In genomic region chrX:100863326-100863854, GRCh38 we compare ENCODE assay signal across 27 cellular contexts. TPM values are rescaled to one million over a fixed set of nuclear protein-coding genes. Genes with fewer than 3 reads are reported as not detected.
"Had no signal": no experiment of that assay in that cellular context is flagged by ENCODE, and none has a peak within 500 bp of the region (broad histone marks: within the 10 kb centered on the region; RNA-seq: fewer than 3 reads in every experiment).

No MANE protein-coding gene starts in this region.

- H3K4me3 ChIP-seq: adrenal gland, dorsolateral prefrontal cortex, heart left ventricle, ovary, prostate gland, right atrium auricular region, skin epidermis, tibial artery had no signal

- DNase-seq: activated CD4-positive, alpha-beta T cell treated with anti-CD3 and anti-CD28 coated beads for 4 hours; activated CD4-positive, alpha-beta T cell treated with anti-CD3 and anti-CD28 coated beads, Interleukin-2, amount 50 U/mL, for 48 hours; activated CD4-positive, CD25-positive, alpha-beta regulatory T cell; activated CD8-positive, alpha-beta memory T cell treated with anti-CD3 and anti-CD28 coated beads, Interleukin-2, amount 50 U/mL, for 48 hours; activated naive CD4-positive, alpha-beta T cell; activated T-cell treated with anti-CD3 and anti-CD28 coated beads, Interleukin-2, amount 50 U/mL, for 4 hours; adrenal gland; central memory CD4-positive, alpha-beta T cell; dorsolateral prefrontal cortex; effector memory CD8-positive, alpha-beta T cell; heart left ventricle; kidney; stimulated activated CD4-positive, alpha-beta T cell treated with anti-CD3 and anti-CD28 coated beads, Interleukin-1b, Interleukin-23, amount 100 ng/mL, for 48 hours; stimulated activated naive CD8-positive, alpha-beta T cell treated with anti-CD3 and anti-CD28 coated beads, Interleukin-15, amount 100 ng/mL, for 72 hours; T-helper 17 cell; tibial artery had no signal

- H3K27me3 ChIP-seq: ovary, right atrium auricular region, tibial artery had no signal

- H3K36me3 ChIP-seq: adrenal gland, heart left ventricle, ovary, prostate gland, right atrium auricular region, tibial artery had no signal

RNA-seq across cellular contexts. Expression of gene NOX1, which starts 10.8 kb away (rescaled TPM):
- total RNA-seq: activated CD8-positive, alpha-beta memory T cell treated with anti-CD3 and anti-CD28 coated beads for 36 hours; activated T-cell treated with anti-CD3 and anti-CD28 coated beads, Interleukin-2, amount 50 U/mL, for 4 hours; activated T-helper 2 cell treated with anti-CD3 and anti-CD28 coated beads, Interferon-gamma antibody, Interleukin-2, Interleukin-4, amounts not matched to agents 10 μg/mL and 5 μg/mL and 100 μg/mL, durations not matched to agents 14 hours and 24 hours and 36 hours; adrenal gland; astrocyte; endothelial cell of umbilical vein; kidney; left lobe of liver; lung microvascular endothelial cell; natural killer cell treated with Interleukin-12 subunit alpha and Interleukin-12 subunit beta and Interleukin-15 and Interleukin-18, amount 100 ng/mL, for 72 hours; ovary; T-helper 17 cell had no signal
